ENCODE assay signal across 8 cellular contexts in genomic region chr19:51367565-51368365, GRCh38. TPM values are rescaled to one million over a fixed set of nuclear protein-coding genes. Genes with fewer than 3 reads are reported as not detected.
DNase-seq lines count a peak whose midpoint lies in the region; ATAC-seq, FAIRE-seq and TF ChIP-seq lines count a peak whose summit lies in the region.

No MANE protein-coding gene starts in this region.

- no peaks in the 10 kb centered on the region for H3K27me3 ChIP-seq in foreskin keratinocyte
- H3K27me3 ChIP-seq in neuron (ENCODE audit: insufficient read depth, low read length): peaks cover 6% of the 10 kb centered on the region

- peak overlapping the region; percentile 15 for H3K27ac ChIP-seq in foreskin keratinocyte

- peak; percentile 71 for ATAC-seq in GM21367 (IDR thresholded peaks at IDR 0.05; ENCODE audit: unreplicated experiment)
- ATAC-seq in foreskin keratinocyte: peak; percentile 80

- H3K4me1 ChIP-seq in foreskin keratinocyte (no peaks in the 10 kb centered on the region), neuron (ENCODE audit: insufficient read depth, low read length) (peaks cover 17% of the 10 kb centered on the region)

- no peak for TF ChIP-seq CTCF in foreskin keratinocyte (conservative IDR thresholded peaks at IDR 0.05)

- no peaks in the 10 kb centered on the region for H3K36me3 ChIP-seq in neuron (ENCODE audit: insufficient read depth, low read length)

- H2AFZ ChIP-seq in neuron (ENCODE audit: low read depth, low read length): peak overlapping the region; percentile 90

- DNase-seq in COLO829 (ENCODE audit: low spot score): peak; percentile 96
- peak; percentile 94 for DNase-seq in HTR-8/SVneo (ENCODE audit: insufficient read length, low spot score)
- peak; percentile 97 for DNase-seq in SIG-M5 treated with dmso at 0.1 percent for 504 hours (lab: John Stamatoyannopoulos, UW; ENCODE audit: unreplicated experiment)
- peak; percentile 83 to 90 (median 88) for DNase-seq in activated naive CD4-positive, alpha-beta T cell (lab: John Stamatoyannopoulos, UW)
- peak; percentile 88 to 93 for DNase-seq in foreskin keratinocyte
- peak; percentile 96 for DNase-seq in stromal cell of bone marrow (ENCODE audit: low read depth)

- peak overlapping the region; percentile 64 for H3K4me3 ChIP-seq in neuron (ENCODE audit: low read length)

- FAIRE-seq in HTR-8/SVneo (lab: Jason Lieb, UNC): peak; percentile 93

- no peaks in the 10 kb centered on the region for H3K9me3 ChIP-seq in neuron (ENCODE audit: low read length)

RNA-seq across cellular contexts. Expression of gene CLDND2, which starts 1.0 kb away (rescaled TPM):
- 0.42 TPM in 1 of 2 replicates, not detected in the other for total RNA-seq in foreskin keratinocyte
- 0.58 and 0.97 TPM in 2 replicates for polyA plus RNA-seq in foreskin keratinocyte

RNA-seq across cellular contexts. Expression of gene ETFB, which starts 1.6 kb away (rescaled TPM):
- 74.1 and 82.2 TPM in 2 replicates for total RNA-seq in foreskin keratinocyte
- 119 and 120 TPM in 2 replicates for polyA plus RNA-seq in foreskin keratinocyte

RNA-seq across cellular contexts. Expression of gene NKG7, which starts 4.7 kb away (rescaled TPM):
- total RNA-seq in foreskin keratinocyte: not detected in 2 replicates
- polyA plus RNA-seq in foreskin keratinocyte: not detected in 2 replicates

RNA-seq across cellular contexts. Expression of gene LIM2, which starts 20.0 kb away (rescaled TPM):
- not detected in 2 replicates for total RNA-seq in foreskin keratinocyte
- polyA plus RNA-seq in foreskin keratinocyte: not detected in 2 replicates

RNA-seq across cellular contexts. Expression of gene C19orf84, which starts 22.6 kb away (rescaled TPM):
- total RNA-seq in foreskin keratinocyte: not detected in 2 replicates
- polyA plus RNA-seq in foreskin keratinocyte: not detected in 2 replicates

Comparison
In these comparisons a context has a peak if more than half of its experiments do, and no peak if none do; other contexts are left out.
1. Peak in every context shown above with its lines: DNase-seq, ATAC-seq, H3K4me3 ChIP-seq and H3K27ac ChIP-seq.